In the genomic region with DNA sequence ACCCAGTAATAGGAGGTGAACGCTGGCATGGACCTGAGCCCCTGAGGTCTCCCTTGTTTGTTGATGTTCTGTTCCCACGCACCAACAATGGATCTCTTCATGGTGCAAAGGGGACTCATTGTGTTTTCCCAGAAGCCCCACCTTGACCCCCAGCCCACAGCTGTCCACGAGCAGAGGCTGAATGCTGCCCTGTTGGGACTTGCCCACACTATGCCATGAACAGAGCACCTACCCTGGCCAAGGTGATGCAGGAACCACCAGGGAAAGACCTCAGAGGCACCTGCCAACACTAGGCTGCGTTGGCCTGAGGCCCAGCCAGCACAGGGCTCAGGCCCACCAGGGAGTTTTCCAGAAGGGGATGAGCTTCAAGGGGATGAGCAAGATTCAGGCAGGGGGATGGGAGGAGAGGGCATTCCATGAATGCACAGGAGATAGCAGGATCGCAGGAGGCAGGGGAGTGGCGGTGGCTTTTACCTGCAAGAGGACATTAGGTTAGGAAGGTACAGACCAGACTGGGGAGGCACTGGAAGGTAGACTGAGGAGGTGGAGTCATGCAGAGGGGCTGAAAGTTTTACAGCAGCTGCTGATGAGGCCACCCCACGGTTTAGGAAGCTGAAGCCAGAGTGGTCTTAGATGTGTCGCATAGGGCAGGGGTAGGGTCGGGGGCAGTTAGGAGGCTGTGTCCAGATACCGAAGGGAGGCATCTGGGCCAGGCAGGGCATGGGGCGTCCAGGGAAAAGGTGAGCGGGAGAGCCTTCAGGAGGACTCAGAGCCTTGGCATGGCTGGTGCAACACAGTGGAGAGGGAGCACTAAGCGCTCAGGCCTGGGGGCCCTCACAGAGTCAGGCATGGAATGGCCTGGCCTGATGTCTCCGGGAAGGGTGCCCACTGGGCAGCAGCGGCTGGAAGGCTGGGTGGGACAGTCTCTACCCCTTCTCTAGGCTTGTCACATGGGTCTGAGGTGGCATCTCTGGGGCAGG, we compare ENCODE assay signal across 1 cellular context.
TF ChIP-seq lines count a peak whose summit lies in the region.

No MANE protein-coding gene starts in this region.

TF ChIP-seq in GM23338, 12 proteins besides CTCF, POLR2A, EP300 and RAD21 (continued from another document):
- TF ChIP-seq ZNF462 (CRISPR knock-in tag; IDR thresholded peaks at IDR 0.05) = no peak
- TF ChIP-seq NANOG (IDR thresholded peaks at IDR 0.05; ENCODE audit: borderline replicate concordance) = no peak
- TF ChIP-seq CREB1 (CRISPR knock-in tag; IDR thresholded peaks at IDR 0.05; ENCODE audit: low read depth) = no peak
- TF ChIP-seq EZH2 (IDR thresholded peaks at IDR 0.05; ENCODE audit: low read depth, unreplicated experiment) = no peak
- TF ChIP-seq, protein P1, sequence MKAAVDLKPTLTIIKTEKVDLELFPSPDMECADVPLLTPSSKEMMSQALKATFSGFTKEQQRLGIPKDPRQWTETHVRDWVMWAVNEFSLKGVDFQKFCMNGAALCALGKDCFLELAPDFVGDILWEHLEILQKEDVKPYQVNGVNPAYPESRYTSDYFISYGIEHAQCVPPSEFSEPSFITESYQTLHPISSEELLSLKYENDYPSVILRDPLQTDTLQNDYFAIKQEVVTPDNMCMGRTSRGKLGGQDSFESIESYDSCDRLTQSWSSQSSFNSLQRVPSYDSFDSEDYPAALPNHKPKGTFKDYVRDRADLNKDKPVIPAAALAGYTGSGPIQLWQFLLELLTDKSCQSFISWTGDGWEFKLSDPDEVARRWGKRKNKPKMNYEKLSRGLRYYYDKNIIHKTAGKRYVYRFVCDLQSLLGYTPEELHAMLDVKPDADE (IDR thresholded peaks at IDR 0.05) = no peak
- TF ChIP-seq EZH2phosphoT487 (IDR thresholded peaks at IDR 0.05; ENCODE audit: unreplicated experiment) = no peak
- TF ChIP-seq POLR2AphosphoS5 (IDR thresholded peaks at IDR 0.05; ENCODE audit: low read depth) = no peak
